Comparison of ENCODE assay signal across 19 cellular contexts in the genomic region with DNA sequence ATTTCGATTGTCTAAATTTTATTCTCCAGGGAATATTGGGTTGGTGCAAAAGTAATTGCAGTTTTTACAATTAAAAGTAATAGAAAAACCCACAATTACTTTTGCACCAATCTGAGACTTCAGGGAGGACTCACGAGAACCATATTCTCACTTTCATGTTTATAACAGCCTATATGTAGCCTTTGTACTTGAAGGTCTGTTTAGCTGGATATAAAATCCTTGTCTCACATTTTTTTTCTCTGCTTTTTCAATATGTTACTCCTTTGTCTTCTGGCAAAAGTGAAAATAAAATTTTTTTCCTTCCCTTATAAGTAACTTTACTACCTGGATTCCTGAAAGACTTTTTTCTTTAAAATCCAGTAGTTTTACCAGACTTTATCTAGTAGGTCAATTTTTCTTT. TPM values are rescaled to one million over a fixed set of nuclear protein-coding genes. Genes with fewer than 3 reads are reported as not detected.
DNase-seq lines count a peak whose midpoint lies in the region; ATAC-seq and TF ChIP-seq lines count a peak whose summit lies in the region.
"Had no signal": no experiment of that assay in that cellular context is flagged by ENCODE, and none has a peak within 500 bp of the region (broad histone marks: within the 10 kb centered on the region; RNA-seq: fewer than 3 reads in every experiment).

No MANE protein-coding gene starts in this region.

- POLR2A ChIA-PET in HEK293T (lab: Yijun Ruan, JAX) = no interaction called here

- H3K27ac Mint-ChIP-seq in T-helper 17 cell = peak overlapping the region; percentile 41
- H3K27ac Mint-ChIP-seq in central memory CD8-positive, alpha-beta T cell (ENCODE audit: low read depth) = peak overlapping the region; percentile 64
- H3K27ac Mint-ChIP-seq: B cell had no signal

- H3K36me3 Mint-ChIP-seq in T-helper 17 cell (ENCODE audit: low read depth) = peaks cover 3% of the 10 kb centered on the region
- peaks cover 38% of the 10 kb centered on the region for H3K36me3 Mint-ChIP-seq in central memory CD8-positive, alpha-beta T cell (ENCODE audit: insufficient read depth)

- DNase-seq in DMS53 (lab: John Stamatoyannopoulos, UW) (peak; percentile 3), DMS53 treated with DMSO at 0.1 percent for 48 hours (lab: John Stamatoyannopoulos, UW; ENCODE audit: unreplicated experiment) (no peak), HEK293T (ENCODE audit: extremely low spot score) (no peak), T-helper 17 cell (no peak), Right ventricle myocardium inferior (ENCODE audit: missing footprints) (no peak), NK-92 (lab: John Stamatoyannopoulos, UW; ENCODE audit: unreplicated experiment) (no peak), DMS153 treated with DMSO at 0.1 percent for 48 hours (lab: John Stamatoyannopoulos, UW; ENCODE audit: unreplicated experiment) (no peak)
- no peak for DNase-seq in central memory CD8-positive, alpha-beta T cell (ENCODE audit: low spot score in 2 of 2)
- DNase-seq: Calu3; CD4-positive, CD25-positive, alpha-beta regulatory T cell; COR-L47; DMS79 treated with DMSO at 0.1 percent for 48 hours; GF-D8; GM23248; H7; HCEC 1CT had no signal

- H3K4me1 Mint-ChIP-seq in T-helper 17 cell = peaks cover 27% of the 10 kb centered on the region
- peaks cover 58% of the 10 kb centered on the region for H3K4me1 Mint-ChIP-seq in central memory CD8-positive, alpha-beta T cell

- no peaks in the 10 kb centered on the region for H3K9me3 Mint-ChIP-seq in central memory CD8-positive, alpha-beta T cell

- no peak overlapping the region for H3K4me3 Mint-ChIP-seq in T-helper 17 cell
- no peak overlapping the region for H3K4me3 Mint-ChIP-seq in central memory CD8-positive, alpha-beta T cell
- H3K4me3 Mint-ChIP-seq: B cell; CD4-positive, CD25-positive, alpha-beta regulatory T cell had no signal

- intact Hi-C loops in Right ventricle myocardium inferior (cut with DNase I) = no loop called here

- ATAC-seq in T-helper 17 cell (no peak), Right ventricle myocardium inferior (no peak)
- ATAC-seq in central memory CD8-positive, alpha-beta T cell (replicated peaks; ENCODE audit: extremely low read depth, poor library complexity, severe bottlenecking) = no peak

- CTCF ChIA-PET in HEK293T (lab: Yijun Ruan, JAX) = no interaction called here

- H3K27me3 Mint-ChIP-seq in T-helper 17 cell = no peaks in the 10 kb centered on the region
- H3K27me3 Mint-ChIP-seq in central memory CD8-positive, alpha-beta T cell = no peaks in the 10 kb centered on the region
- H3K27me3 Mint-ChIP-seq: B cell; CD4-positive, CD25-positive, alpha-beta regulatory T cell had no signal

- no peaks in the 10 kb centered on the region for H3K9me3 ChIP-seq in T-helper 17 cell (ENCODE audit: control insufficient read depth, low read length, poor library complexity, severe bottlenecking)

TF ChIP-seq in HEK293T, 16 proteins besides CTCF, POLR2A, EP300 and RAD21:
- TF ChIP-seq PKNOX1 (IDR thresholded peaks at IDR 0.05) (no peak), SUZ12 (IDR thresholded peaks at IDR 0.05) (no peak), NFRKB (IDR thresholded peaks at IDR 0.05) (no peak), FOXK2 (IDR thresholded peaks at IDR 0.05) (no peak), FOXM1 (IDR thresholded peaks at IDR 0.05; ENCODE audit: borderline replicate concordance) (no peak), ELF4 (IDR thresholded peaks at IDR 0.05) (peak; percentile 25; the same call in 1 of the 2 replicates)

RNA-seq across cellular contexts. Expression of gene SIDT1, which starts 9.2 kb away (rescaled TPM):
- 10 to 100 TPM; 53.8 to 62.5 TPM for total RNA-seq in T-helper 17 cell
- 0.62 TPM for total RNA-seq in Right ventricle myocardium inferior
- total RNA-seq: G401, GM23248, H1, H7 had no signal

RNA-seq across cellular contexts. Expression of gene SPICE1, which starts 26.6 kb away (rescaled TPM):
- total RNA-seq in T-helper 17 cell (10 to 100 TPM; 13.7 to 16.1 TPM), Right ventricle myocardium inferior (6.1 TPM)

Comparison
In these comparisons a context has a peak if more than half of its experiments do, and no peak if none do; other contexts are left out.
1. RNA of gene SIDT1, which starts 9.2 kb away (total RNA-seq): 53.8 to 62.5 TPM in T-helper 17 cell; 0.62 TPM in Right ventricle myocardium inferior (single experiment); every median in the first group is over 10 times any median in the second.